In the genomic region with DNA sequence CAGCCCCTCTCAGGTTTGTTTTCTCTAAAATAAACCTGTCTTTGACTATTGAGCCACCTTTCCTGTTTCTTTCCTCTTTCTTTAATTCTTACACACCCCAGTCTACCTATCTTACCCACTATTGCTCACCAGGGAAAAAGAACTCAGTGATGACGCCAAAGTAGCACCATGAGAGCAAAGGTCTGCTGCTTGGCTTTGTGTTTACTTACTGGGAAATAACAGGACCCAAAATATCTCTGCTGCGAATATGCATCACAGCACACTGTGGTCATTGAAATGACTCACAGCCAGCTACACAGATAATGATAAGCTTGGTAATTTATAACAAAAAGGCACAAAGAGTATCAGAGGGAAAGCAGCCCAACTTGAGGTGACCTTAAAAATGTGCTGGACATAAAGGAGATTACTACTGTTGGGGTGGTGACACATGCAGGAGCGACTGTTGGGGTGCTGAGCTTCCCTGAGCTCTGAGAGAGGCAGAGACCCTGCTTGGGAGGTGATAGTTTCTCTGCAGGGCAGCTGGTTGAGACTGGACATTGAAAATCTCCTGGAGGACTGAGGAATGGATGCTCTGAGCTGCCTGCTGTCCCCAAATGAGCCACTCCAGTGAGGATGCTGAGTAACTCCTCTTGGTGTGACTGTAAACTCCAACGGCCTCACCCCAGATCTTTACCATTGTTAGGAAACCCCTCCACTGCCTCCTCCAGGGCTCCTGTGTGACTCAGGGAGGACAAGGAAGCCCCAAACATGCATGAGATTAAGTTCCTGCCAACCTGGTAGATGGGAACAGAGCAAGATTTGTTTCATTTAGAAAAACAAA, we compare ENCODE assay signal across 8 cellular contexts. TPM values are rescaled to one million over a fixed set of nuclear protein-coding genes. Genes with fewer than 3 reads are reported as not detected.
DNase-seq lines count a peak whose midpoint lies in the region; ATAC-seq and TF ChIP-seq lines count a peak whose summit lies in the region.

No MANE protein-coding gene starts in this region.

- TF ChIP-seq CTCF in AG09319 (IDR thresholded peaks at IDR 0.05; ENCODE audit: low read depth, low read length) (no peak), fibroblast of villous mesenchyme (IDR thresholded peaks at IDR 0.05; ENCODE audit: insufficient read depth, low read depth, low read length) (no peak), spleen (IDR thresholded peaks at IDR 0.05 in 8 of 11, conservative IDR thresholded peaks at IDR 0.05 in 3 of 11) (no peak)

- H3K9me3 ChIP-seq in spleen, result no peaks in the 10 kb centered on the region

- DNase-seq in AG09319 (ENCODE audit: extremely low read depth, low read depth) (peak; percentile 19), HuH-7 (ENCODE audit: low spot score) (peak; percentile 66), fibroblast of villous mesenchyme (ENCODE audit: low read depth) (peak; percentile 99), hypothalamus (lab: John Stamatoyannopoulos, UW) (no peak), spleen (no peak), NCI-H187 treated with DMSO at 0.1 percent for 48 hours (lab: John Stamatoyannopoulos, UW) (no peak)
- no peak for DNase-seq in activated effector memory CD4-positive, alpha-beta T cell treated with anti-CD3 and anti-CD28 coated beads, Interleukin-2, amount 50 U/mL, for 16 hours

- no peak for TF ChIP-seq POLR2A in spleen (IDR thresholded peaks at IDR 0.05)

- H3K27me3 ChIP-seq in spleen (replicated peaks in 1 of 7), result no peaks in the 10 kb centered on the region

- H3K36me3 ChIP-seq in spleen, result no peaks in the 10 kb centered on the region

- 73 to 79% (median 78%) methylated on average over 4 of the region's 4 CpGs for WGBS in spleen, 5 donors

- intact Hi-C loops in spleen (cut with DNase I; ENCODE audit: low total_unique reads), result no loop called here

- ATAC-seq in GM21390 (IDR thresholded peaks at IDR 0.05; ENCODE audit: unreplicated experiment), result peak; percentile 81

- peaks cover 0 to 10% (median 0%) of the 10 kb centered on the region in 6 donors for H3K4me1 ChIP-seq in spleen

- no peak overlapping the region for H3K27ac ChIP-seq in spleen

- H3K4me3 ChIP-seq in fibroblast of villous mesenchyme (ENCODE audit: low read depth, low read length) (no peak overlapping the region), spleen (no peak overlapping the region)

RNA-seq across cellular contexts. Expression of a gene that starts 14.5 kb away (rescaled TPM):
- total RNA-seq in fibroblast of villous mesenchyme (not detected in 2 replicates), spleen (1 to 10 TPM in 4 of 7 donors, under 1 TPM in 3; 0.52 to 2.1 (median 1.6) TPM)
- 1 to 10 TPM in 1 of 3 donors, under 1 TPM in 2; 0.20 to 1.0 (median 0.99) TPM for polyA plus RNA-seq in spleen

RNA-seq across cellular contexts. Expression of a gene that starts 25.9 kb away (rescaled TPM):
- total RNA-seq in fibroblast of villous mesenchyme (30.0 and 32.0 TPM in 2 replicates), spleen (10 to 100 TPM; 47.7 to 72.6 (median 58.4) TPM)
- 10 to 100 TPM; 40.0 to 52.2 (median 41.4) TPM for polyA plus RNA-seq in spleen

RNA-seq across cellular contexts. Expression of a gene that starts 26.1 kb away (rescaled TPM):
- total RNA-seq in fibroblast of villous mesenchyme (19.9 and 21.3 TPM in 2 replicates), spleen (10 to 100 TPM; 17.7 to 31.3 (median 25.2) TPM)
- polyA plus RNA-seq in spleen, result 1 to 10 TPM; 5.2 to 8.8 (median 8.5) TPM

Comparison
In these comparisons a context has a peak if more than half of its experiments do, and no peak if none do; other contexts are left out.
1. DNase-seq: peak in AG09319 (single experiment), HuH-7 (single experiment) and fibroblast of villous mesenchyme (single experiment); none in hypothalamus (0 of 51), activated effector memory CD4-positive, alpha-beta T cell treated with anti-CD3 and anti-CD28 coated beads, Interleukin-2, amount 50 U/mL, for 16 hours (single experiment), spleen (single experiment) and NCI-H187 treated with DMSO at 0.1 percent for 48 hours (single experiment).